1 cellular context compared by ENCODE assay signal in genomic region chr3:70905496-70905895, GRCh38.
TF ChIP-seq lines count a peak whose summit lies in the region.

No MANE protein-coding gene starts in this region.

TF ChIP-seq in GM23338, 12 proteins besides CTCF, POLR2A, EP300 and RAD21 (continued from another document):
- TF ChIP-seq, protein P1, sequence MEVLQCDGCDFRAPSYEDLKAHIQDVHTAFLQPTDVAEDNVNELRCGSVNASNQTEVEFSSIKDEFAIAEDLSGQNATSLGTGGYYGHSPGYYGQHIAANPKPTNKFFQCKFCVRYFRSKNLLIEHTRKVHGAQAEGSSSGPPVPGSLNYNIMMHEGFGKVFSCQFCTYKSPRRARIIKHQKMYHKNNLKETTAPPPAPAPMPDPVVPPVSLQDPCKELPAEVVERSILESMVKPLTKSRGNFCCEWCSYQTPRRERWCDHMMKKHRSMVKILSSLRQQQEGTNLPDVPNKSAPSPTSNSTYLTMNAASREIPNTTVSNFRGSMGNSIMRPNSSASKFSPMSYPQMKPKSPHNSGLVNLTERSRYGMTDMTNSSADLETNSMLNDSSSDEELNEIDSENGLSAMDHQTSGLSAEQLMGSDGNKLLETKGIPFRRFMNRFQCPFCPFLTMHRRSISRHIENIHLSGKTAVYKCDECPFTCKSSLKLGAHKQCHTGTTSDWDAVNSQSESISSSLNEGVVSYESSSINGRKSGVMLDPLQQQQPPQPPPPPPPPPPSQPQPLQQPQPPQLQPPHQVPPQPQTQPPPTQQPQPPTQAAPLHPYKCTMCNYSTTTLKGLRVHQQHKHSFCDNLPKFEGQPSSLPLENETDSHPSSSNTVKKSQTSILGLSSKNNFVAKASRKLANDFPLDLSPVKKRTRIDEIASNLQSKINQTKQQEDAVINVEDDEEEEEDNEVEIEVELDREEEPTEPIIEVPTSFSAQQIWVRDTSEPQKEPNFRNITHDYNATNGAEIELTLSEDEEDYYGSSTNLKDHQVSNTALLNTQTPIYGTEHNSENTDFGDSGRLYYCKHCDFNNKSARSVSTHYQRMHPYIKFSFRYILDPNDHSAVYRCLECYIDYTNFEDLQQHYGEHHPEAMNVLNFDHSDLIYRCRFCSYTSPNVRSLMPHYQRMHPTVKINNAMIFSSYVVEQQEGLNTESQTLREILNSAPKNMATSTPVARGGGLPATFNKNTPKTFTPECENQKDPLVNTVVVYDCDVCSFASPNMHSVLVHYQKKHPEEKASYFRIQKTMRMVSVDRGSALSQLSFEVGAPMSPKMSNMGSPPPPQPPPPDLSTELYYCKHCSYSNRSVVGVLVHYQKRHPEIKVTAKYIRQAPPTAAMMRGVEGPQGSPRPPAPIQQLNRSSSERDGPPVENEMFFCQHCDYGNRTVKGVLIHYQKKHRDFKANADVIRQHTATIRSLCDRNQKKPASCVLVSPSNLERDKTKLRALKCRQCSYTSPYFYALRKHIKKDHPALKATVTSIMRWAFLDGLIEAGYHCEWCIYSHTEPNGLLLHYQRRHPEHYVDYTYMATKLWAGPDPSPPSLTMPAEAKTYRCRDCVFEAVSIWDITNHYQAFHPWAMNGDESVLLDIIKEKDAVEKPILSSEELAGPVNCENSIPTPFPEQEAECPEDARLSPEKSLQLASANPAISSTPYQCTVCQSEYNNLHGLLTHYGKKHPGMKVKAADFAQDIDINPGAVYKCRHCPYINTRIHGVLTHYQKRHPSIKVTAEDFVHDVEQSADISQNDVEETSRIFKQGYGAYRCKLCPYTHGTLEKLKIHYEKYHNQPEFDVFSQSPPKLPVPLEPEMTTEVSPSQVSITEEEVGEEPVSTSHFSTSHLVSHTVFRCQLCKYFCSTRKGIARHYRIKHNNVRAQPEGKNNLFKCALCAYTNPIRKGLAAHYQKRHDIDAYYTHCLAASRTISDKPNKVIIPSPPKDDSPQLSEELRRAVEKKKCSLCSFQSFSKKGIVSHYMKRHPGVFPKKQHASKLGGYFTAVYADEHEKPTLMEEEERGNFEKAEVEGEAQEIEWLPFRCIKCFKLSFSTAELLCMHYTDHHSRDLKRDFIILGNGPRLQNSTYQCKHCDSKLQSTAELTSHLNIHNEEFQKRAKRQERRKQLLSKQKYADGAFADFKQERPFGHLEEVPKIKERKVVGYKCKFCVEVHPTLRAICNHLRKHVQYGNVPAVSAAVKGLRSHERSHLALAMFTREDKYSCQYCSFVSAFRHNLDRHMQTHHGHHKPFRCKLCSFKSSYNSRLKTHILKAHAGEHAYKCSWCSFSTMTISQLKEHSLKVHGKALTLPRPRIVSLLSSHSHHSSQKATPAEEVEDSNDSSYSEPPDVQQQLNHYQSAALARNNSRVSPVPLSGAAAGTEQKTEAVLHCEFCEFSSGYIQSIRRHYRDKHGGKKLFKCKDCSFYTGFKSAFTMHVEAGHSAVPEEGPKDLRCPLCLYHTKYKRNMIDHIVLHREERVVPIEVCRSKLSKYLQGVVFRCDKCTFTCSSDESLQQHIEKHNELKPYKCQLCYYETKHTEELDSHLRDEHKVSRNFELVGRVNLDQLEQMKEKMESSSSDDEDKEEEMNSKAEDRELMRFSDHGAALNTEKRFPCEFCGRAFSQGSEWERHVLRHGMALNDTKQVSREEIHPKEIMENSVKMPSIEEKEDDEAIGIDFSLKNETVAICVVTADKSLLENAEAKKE (CRISPR knock-in tag; IDR thresholded peaks at IDR 0.05): no peak
- TF ChIP-seq ZNF114 (CRISPR knock-in tag; IDR thresholded peaks at IDR 0.05): no peak
